ENCODE assay signal across 13 cellular contexts in genomic region chr7:70210200-70210960, GRCh38.
A peak's percentile ranks its signal among the peaks of the same experiment; 100 is the strongest.
DNase-seq lines count a peak whose midpoint lies in the region; ATAC-seq and TF ChIP-seq lines count a peak whose summit lies in the region.
"Had no signal": no experiment of that assay in that cellular context is flagged by ENCODE, and none has a peak within 500 bp of the region (broad histone marks: within the 10 kb centered on the region; RNA-seq: fewer than 3 reads in every experiment).

No MANE protein-coding gene starts in this region.

- H3K4me3 ChIP-seq in A673 (ENCODE audit: low read depth, low read length, poor library complexity, severe bottlenecking), result no peak overlapping the region
- H3K4me3 ChIP-seq in HAP-1, result no peak overlapping the region

- no peak for ATAC-seq in HG03135 (IDR thresholded peaks at IDR 0.05; ENCODE audit: unreplicated experiment)
- no peak for ATAC-seq in HG03097 (IDR thresholded peaks at IDR 0.05; ENCODE audit: low FRiP score, unreplicated experiment)

- intact Hi-C loops in A673 (cut with micrococcal nuclease; ENCODE audit: unreplicated experiment), result no loop called here
- intact Hi-C loops in activated CD4-positive, alpha-beta T cell treated with anti-CD3 and anti-CD28 coated beads, Interleukin-2, amount 10 ng/mL, durations not matched to agents 24 days and 14 days (cut with micrococcal nuclease), result no loop called here

- in situ Hi-C loops in HAP-1 (cut with MboI; ENCODE audit: low sequenced_read_pairs), result no loop called here

- CTCF ChIA-PET in A673 (lab: Charles Lee), result no interaction called here

- H3K36me3 Mint-ChIP-seq in brain, result no peaks in the 10 kb centered on the region
- H3K36me3 Mint-ChIP-seq in activated CD4-positive, alpha-beta T cell treated with anti-CD3 and anti-CD28 coated beads, Interleukin-2, amount 10 ng/mL, durations not matched to agents 24 days and 14 days (ENCODE audit: low read depth), result no peaks in the 10 kb centered on the region
- H3K36me3 Mint-ChIP-seq: CD4-positive, alpha-beta memory T cell had no signal

- no peak for TF ChIP-seq CTCF in A673 (conservative IDR thresholded peaks at IDR 0.05; ENCODE audit: low read depth, low read length)
- no peak for TF ChIP-seq CTCF in brain (conservative IDR thresholded peaks at IDR 0.05)

- peaks cover 0 to 3% (median 0%) of the 10 kb centered on the region in 5 experiments for H3K9me3 Mint-ChIP-seq in brain
- no peaks in the 10 kb centered on the region for H3K9me3 Mint-ChIP-seq in activated CD4-positive, alpha-beta T cell treated with anti-CD3 and anti-CD28 coated beads, Interleukin-2, amount 10 ng/mL, durations not matched to agents 24 days and 14 days

- peak overlapping the region in 3 of 5 experiments; percentile 24 to 49 (median 42) for H3K27ac Mint-ChIP-seq in brain
- H3K27ac Mint-ChIP-seq in activated CD4-positive, alpha-beta T cell treated with anti-CD3 and anti-CD28 coated beads, Interleukin-2, amount 10 ng/mL, durations not matched to agents 24 days and 14 days, result no peak overlapping the region
- H3K27ac Mint-ChIP-seq: CD4-positive, alpha-beta memory T cell had no signal

- H3K4me3 Mint-ChIP-seq in brain, result no peak overlapping the region
- H3K4me3 Mint-ChIP-seq in activated CD4-positive, alpha-beta T cell treated with anti-CD3 and anti-CD28 coated beads, Interleukin-2, amount 10 ng/mL, durations not matched to agents 24 days and 14 days, result no peak overlapping the region
- H3K4me3 Mint-ChIP-seq: CD4-positive, alpha-beta memory T cell had no signal

- H3K4me1 ChIP-seq in A673 (ENCODE audit: insufficient read depth, low read length, poor library complexity, severe bottlenecking) (peaks cover 3% of the 10 kb centered on the region), HAP-1 (peaks cover 16% of the 10 kb centered on the region)

- H3K9me3 ChIP-seq in A673 (ENCODE audit: low read depth, low read length, poor library complexity, severe bottlenecking) (no peaks in the 10 kb centered on the region), HAP-1 (no peaks in the 10 kb centered on the region)
- H3K9me3 ChIP-seq: BE2C had no signal

- H3K36me3 ChIP-seq in A673 (ENCODE audit: insufficient read depth, low read length, poor library complexity, severe bottlenecking) (no peaks in the 10 kb centered on the region), HAP-1 (replicated peaks) (no peaks in the 10 kb centered on the region)
- H3K36me3 ChIP-seq: BE2C had no signal

- peaks cover 14% of the 10 kb centered on the region for H3K4me1 Mint-ChIP-seq in brain
- no peaks in the 10 kb centered on the region for H3K4me1 Mint-ChIP-seq in activated CD4-positive, alpha-beta T cell treated with anti-CD3 and anti-CD28 coated beads, Interleukin-2, amount 10 ng/mL, durations not matched to agents 24 days and 14 days
- H3K4me1 Mint-ChIP-seq: CD4-positive, alpha-beta memory T cell had no signal

- no TSS peak for BruUV-seq in A673 (replicated peaks; lab: Mats Ljungman, UMichigan)

- DNase-seq in A673 (ENCODE audit: low spot score) (peak; percentile 28), HAP-1 (ENCODE audit: low spot score in 2 of 2) (peak; percentile 24 to 87), RPMI8226 (peak; percentile 35)
- DNase-seq in activated CD4-positive, alpha-beta T cell treated with anti-CD3 and anti-CD28 coated beads, Interleukin-2, amount 10 ng/mL, durations not matched to agents 24 days and 14 days, result no peak
- DNase-seq: BE2C; CD4-positive, alpha-beta memory T cell; DMS53; GF-D8 had no signal

- POLR2A ChIA-PET in A673 (lab: Charles Lee; ENCODE audit: low non-redundant PET), result no interaction called here

- H3K27me3 ChIP-seq in A673 (replicated peaks; ENCODE audit: insufficient read depth, low read depth, low read length, poor library complexity), result no peaks in the 10 kb centered on the region
- no peaks in the 10 kb centered on the region for H3K27me3 ChIP-seq in HAP-1 (ENCODE audit: low read depth)
- H3K27me3 ChIP-seq: BE2C had no signal

- H3K27me3 Mint-ChIP-seq in brain, result no peaks in the 10 kb centered on the region
- no peaks in the 10 kb centered on the region for H3K27me3 Mint-ChIP-seq in activated CD4-positive, alpha-beta T cell treated with anti-CD3 and anti-CD28 coated beads, Interleukin-2, amount 10 ng/mL, durations not matched to agents 24 days and 14 days
- H3K27me3 Mint-ChIP-seq: CD4-positive, alpha-beta memory T cell had no signal

- no peak overlapping the region for H3K27ac ChIP-seq in A673 (ENCODE audit: low read depth, low read length, poor library complexity, severe bottlenecking)
- H3K27ac ChIP-seq: C4-2B, HL-60 had no signal
